1 cellular context compared by ENCODE assay signal in genomic region chr3:196207833-196208607, GRCh38.
TF ChIP-seq lines count a peak whose summit lies in the region.

No MANE protein-coding gene starts in this region.

TF ChIP-seq in K562, 482 proteins besides CTCF, POLR2A, EP300 and RAD21 (continues in another document):
- TF ChIP-seq OTX1 (CRISPR knock-in tag; IDR thresholded peaks at IDR 0.05), result no peak
- TF ChIP-seq ZNF592 (IDR thresholded peaks at IDR 0.05), result no peak
- TF ChIP-seq TAF7 (tag; IDR thresholded peaks at IDR 0.05), result peak; percentile 17; the same call in 1 of the 2 replicates
- TF ChIP-seq, protein P1, sequence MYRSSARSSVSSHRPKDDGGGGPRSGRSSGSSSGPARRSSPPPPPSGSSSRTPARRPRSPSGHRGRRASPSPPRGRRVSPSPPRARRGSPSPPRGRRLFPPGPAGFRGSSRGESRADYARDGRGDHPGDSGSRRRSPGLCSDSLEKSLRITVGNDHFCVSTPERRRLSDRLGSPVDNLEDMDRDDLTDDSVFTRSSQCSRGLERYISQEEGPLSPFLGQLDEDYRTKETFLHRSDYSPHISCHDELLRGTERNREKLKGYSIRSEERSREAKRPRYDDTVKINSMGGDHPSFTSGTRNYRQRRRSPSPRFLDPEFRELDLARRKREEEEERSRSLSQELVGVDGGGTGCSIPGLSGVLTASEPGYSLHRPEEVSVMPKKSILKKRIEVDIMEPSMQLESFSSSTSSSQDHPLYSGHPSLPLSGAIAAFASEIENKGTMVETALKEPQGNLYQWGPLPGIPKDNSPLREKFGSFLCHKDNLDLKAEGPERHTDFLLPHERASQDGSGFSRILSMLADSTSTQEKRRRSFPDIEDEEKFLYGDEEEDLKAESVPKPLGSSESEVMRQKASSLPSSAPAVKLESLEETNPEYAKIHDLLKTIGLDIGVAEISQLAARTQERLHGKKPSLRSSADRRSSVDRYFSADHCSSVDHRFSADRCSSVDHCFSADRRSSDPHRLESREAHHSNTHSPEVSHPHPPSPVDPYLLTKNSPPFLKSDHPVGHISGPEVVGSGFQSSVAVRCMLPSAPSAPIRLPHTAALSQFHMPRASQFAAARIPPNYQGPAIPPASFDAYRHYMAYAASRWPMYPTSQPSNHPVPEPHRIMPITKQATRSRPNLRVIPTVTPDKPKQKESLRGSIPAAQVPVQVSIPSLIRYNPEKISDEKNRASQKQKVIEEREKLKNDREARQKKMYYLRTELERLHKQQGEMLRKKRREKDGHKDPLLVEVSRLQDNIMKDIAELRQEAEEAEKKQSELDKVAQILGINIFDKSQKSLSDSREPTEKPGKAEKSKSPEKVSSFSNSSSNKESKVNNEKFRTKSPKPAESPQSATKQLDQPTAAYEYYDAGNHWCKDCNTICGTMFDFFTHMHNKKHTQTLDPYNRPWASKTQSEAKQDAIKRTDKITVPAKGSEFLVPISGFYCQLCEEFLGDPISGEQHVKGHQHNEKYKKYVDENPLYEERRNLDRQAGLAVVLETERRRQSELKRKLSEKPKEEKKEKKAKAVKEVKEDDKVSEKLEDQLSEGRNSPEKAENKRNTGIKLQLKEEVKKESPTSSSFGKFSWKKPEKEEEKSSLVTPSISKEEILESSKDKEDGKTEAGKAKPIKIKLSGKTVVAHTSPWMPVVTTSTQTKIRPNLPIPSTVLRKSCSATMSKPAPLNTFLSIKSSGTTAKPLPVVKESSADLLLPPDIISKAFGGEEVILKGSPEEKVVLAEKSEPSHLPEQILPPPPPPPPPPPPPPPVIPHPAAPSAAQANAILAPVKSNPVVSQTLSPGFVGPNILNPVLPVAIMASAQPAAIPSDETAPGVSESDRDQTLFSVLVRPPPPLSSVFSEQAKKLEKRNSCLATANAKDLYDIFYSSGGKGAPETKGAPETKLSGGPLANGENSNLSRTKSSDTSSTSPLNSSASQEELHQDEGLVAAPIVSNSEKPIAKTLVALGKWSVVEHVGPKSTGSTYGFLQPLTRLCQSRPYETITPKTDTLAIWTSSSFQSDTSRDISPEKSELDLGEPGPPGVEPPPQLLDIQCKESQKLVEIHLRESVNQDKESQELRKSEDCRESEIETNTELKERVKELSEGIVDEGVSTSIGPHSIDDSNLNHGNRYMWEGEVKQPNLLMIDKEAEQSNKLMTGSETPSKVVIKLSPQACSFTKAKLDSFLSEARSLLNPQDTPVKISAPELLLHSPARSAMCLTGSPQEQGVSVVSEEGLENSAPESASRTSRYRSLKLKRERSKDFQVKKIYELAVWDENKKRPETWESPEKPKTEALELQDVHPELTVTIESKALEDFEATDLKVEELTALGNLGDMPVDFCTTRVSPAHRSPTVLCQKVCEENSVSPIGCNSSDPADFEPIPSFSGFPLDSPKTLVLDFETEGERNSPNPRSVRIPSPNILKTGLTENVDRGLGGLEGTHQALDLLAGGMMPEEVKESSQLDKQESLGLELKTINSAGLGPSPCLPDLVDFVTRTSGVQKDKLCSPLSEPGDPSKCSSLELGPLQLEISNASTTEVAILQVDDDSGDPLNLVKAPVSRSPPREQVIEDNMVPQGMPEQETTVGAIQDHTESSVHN (IDR thresholded peaks at IDR 0.05; ENCODE audit: borderline replicate concordance in 1 of 2, low read depth in 1 of 2), result no peak
- TF ChIP-seq, protein P2, sequence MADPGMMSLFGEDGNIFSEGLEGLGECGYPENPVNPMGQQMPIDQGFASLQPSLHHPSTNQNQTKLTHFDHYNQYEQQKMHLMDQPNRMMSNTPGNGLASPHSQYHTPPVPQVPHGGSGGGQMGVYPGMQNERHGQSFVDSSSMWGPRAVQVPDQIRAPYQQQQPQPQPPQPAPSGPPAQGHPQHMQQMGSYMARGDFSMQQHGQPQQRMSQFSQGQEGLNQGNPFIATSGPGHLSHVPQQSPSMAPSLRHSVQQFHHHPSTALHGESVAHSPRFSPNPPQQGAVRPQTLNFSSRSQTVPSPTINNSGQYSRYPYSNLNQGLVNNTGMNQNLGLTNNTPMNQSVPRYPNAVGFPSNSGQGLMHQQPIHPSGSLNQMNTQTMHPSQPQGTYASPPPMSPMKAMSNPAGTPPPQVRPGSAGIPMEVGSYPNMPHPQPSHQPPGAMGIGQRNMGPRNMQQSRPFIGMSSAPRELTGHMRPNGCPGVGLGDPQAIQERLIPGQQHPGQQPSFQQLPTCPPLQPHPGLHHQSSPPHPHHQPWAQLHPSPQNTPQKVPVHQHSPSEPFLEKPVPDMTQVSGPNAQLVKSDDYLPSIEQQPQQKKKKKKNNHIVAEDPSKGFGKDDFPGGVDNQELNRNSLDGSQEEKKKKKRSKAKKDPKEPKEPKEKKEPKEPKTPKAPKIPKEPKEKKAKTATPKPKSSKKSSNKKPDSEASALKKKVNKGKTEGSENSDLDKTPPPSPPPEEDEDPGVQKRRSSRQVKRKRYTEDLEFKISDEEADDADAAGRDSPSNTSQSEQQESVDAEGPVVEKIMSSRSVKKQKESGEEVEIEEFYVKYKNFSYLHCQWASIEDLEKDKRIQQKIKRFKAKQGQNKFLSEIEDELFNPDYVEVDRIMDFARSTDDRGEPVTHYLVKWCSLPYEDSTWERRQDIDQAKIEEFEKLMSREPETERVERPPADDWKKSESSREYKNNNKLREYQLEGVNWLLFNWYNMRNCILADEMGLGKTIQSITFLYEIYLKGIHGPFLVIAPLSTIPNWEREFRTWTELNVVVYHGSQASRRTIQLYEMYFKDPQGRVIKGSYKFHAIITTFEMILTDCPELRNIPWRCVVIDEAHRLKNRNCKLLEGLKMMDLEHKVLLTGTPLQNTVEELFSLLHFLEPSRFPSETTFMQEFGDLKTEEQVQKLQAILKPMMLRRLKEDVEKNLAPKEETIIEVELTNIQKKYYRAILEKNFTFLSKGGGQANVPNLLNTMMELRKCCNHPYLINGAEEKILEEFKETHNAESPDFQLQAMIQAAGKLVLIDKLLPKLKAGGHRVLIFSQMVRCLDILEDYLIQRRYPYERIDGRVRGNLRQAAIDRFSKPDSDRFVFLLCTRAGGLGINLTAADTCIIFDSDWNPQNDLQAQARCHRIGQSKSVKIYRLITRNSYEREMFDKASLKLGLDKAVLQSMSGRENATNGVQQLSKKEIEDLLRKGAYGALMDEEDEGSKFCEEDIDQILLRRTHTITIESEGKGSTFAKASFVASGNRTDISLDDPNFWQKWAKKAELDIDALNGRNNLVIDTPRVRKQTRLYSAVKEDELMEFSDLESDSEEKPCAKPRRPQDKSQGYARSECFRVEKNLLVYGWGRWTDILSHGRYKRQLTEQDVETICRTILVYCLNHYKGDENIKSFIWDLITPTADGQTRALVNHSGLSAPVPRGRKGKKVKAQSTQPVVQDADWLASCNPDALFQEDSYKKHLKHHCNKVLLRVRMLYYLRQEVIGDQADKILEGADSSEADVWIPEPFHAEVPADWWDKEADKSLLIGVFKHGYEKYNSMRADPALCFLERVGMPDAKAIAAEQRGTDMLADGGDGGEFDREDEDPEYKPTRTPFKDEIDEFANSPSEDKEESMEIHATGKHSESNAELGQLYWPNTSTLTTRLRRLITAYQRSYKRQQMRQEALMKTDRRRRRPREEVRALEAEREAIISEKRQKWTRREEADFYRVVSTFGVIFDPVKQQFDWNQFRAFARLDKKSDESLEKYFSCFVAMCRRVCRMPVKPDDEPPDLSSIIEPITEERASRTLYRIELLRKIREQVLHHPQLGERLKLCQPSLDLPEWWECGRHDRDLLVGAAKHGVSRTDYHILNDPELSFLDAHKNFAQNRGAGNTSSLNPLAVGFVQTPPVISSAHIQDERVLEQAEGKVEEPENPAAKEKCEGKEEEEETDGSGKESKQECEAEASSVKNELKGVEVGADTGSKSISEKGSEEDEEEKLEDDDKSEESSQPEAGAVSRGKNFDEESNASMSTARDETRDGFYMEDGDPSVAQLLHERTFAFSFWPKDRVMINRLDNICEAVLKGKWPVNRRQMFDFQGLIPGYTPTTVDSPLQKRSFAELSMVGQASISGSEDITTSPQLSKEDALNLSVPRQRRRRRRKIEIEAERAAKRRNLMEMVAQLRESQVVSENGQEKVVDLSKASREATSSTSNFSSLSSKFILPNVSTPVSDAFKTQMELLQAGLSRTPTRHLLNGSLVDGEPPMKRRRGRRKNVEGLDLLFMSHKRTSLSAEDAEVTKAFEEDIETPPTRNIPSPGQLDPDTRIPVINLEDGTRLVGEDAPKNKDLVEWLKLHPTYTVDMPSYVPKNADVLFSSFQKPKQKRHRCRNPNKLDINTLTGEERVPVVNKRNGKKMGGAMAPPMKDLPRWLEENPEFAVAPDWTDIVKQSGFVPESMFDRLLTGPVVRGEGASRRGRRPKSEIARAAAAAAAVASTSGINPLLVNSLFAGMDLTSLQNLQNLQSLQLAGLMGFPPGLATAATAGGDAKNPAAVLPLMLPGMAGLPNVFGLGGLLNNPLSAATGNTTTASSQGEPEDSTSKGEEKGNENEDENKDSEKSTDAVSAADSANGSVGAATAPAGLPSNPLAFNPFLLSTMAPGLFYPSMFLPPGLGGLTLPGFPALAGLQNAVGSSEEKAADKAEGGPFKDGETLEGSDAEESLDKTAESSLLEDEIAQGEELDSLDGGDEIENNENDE (IDR thresholded peaks at IDR 0.05; ENCODE audit: low read depth, low read length), result no peak
- peak; percentile 72; the same call in 1 of the 2 replicates for TF ChIP-seq LARP7 (IDR thresholded peaks at IDR 0.05)
- no peak for TF ChIP-seq MTA3 (IDR thresholded peaks at IDR 0.05; ENCODE audit: borderline replicate concordance)
- no peak for TF ChIP-seq ZNF431 (CRISPR knock-in tag; IDR thresholded peaks at IDR 0.05)
- no peak for TF ChIP-seq ZFP30 (CRISPR knock-in tag; IDR thresholded peaks at IDR 0.05; ENCODE audit: borderline replicate concordance)
- TF ChIP-seq PML (IDR thresholded peaks at IDR 0.05; ENCODE audit: low read length), result no peak
- no peak for TF ChIP-seq BACH1 (tag; IDR thresholded peaks at IDR 0.05)
- no peak for TF ChIP-seq XRCC4 (IDR thresholded peaks at IDR 0.05; ENCODE audit: extremely low read depth, insufficient read depth, insufficient read length)
- TF ChIP-seq ZNF143 (CRISPR knock-in tag; IDR thresholded peaks at IDR 0.05), result no peak
- TF ChIP-seq GATAD2B (IDR thresholded peaks at IDR 0.05; ENCODE audit: borderline replicate concordance), result no peak
- TF ChIP-seq, protein P3, sequence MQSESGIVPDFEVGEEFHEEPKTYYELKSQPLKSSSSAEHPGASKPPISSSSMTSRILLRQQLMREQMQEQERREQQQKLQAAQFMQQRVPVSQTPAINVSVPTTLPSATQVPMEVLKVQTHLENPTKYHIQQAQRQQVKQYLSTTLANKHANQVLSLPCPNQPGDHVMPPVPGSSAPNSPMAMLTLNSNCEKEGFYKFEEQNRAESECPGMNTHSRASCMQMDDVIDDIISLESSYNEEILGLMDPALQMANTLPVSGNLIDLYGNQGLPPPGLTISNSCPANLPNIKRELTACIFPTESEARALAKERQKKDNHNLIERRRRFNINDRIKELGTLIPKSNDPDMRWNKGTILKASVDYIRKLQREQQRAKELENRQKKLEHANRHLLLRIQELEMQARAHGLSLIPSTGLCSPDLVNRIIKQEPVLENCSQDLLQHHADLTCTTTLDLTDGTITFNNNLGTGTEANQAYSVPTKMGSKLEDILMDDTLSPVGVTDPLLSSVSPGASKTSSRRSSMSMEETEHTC (IDR thresholded peaks at IDR 0.05), result no peak
- TF ChIP-seq, protein P4, sequence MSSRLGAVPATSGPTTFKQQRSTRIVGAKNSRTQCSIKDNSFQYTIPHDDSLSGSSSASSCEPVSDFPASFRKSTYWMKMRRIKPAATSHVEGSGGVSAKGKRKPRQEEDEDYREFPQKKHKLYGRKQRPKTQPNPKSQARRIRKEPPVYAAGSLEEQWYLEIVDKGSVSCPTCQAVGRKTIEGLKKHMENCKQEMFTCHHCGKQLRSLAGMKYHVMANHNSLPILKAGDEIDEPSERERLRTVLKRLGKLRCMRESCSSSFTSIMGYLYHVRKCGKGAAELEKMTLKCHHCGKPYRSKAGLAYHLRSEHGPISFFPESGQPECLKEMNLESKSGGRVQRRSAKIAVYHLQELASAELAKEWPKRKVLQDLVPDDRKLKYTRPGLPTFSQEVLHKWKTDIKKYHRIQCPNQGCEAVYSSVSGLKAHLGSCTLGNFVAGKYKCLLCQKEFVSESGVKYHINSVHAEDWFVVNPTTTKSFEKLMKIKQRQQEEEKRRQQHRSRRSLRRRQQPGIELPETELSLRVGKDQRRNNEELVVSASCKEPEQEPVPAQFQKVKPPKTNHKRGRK (tag; IDR thresholded peaks at IDR 0.05), result no peak
- TF ChIP-seq ELF4 (CRISPR knock-in tag; IDR thresholded peaks at IDR 0.05), result peak; percentile 20; the same call in 1 of the 2 replicates
- TF ChIP-seq TFAM (CRISPR knock-in tag; conservative IDR thresholded peaks at IDR 0.05), result no peak
